Comparison of ENCODE assay signal across 22 cellular contexts in genomic region chrX:24204331-24204730, GRCh38. TPM values are rescaled to one million over a fixed set of nuclear protein-coding genes. Genes with fewer than 3 reads are reported as not detected.
DNase-seq lines count a peak whose midpoint lies in the region; ATAC-seq and TF ChIP-seq lines count a peak whose summit lies in the region.
"Had no signal": no experiment of that assay in that cellular context is flagged by ENCODE, and none has a peak within 500 bp of the region (broad histone marks: within the 10 kb centered on the region; RNA-seq: fewer than 3 reads in every experiment).

No MANE protein-coding gene starts in this region.

- in situ Hi-C loops in HAP-1 (cut with MboI; ENCODE audit: low sequenced_read_pairs) = no loop called here

- H3K36me3 ChIP-seq in adipocyte (ENCODE audit: control insufficient read depth, insufficient read depth, low read length, severe bottlenecking) = peaks cover 41% of the 10 kb centered on the region
- H3K36me3 ChIP-seq in HAP-1 (replicated peaks) = peaks cover 22% of the 10 kb centered on the region
- H3K36me3 ChIP-seq: thoracic aorta had no signal

- H3K27me3 ChIP-seq in adipocyte (replicated peaks; ENCODE audit: control insufficient read depth, insufficient read depth, low read length) = no peaks in the 10 kb centered on the region
- H3K27me3 ChIP-seq in foreskin keratinocyte = no peaks in the 10 kb centered on the region
- no peaks in the 10 kb centered on the region for H3K27me3 ChIP-seq in HAP-1 (ENCODE audit: low read depth)
- H3K27me3 ChIP-seq: BLaER1 had no signal

- H3K27ac ChIP-seq in foreskin keratinocyte = no peak overlapping the region
- H3K27ac ChIP-seq: BLaER1, epithelial cell of prostate, RWPE1, skin epidermis, thoracic aorta had no signal

- TF ChIP-seq CTCF in AG10803 (conservative IDR thresholded peaks at IDR 0.05; ENCODE audit: low read length) (no peak), foreskin keratinocyte (conservative IDR thresholded peaks at IDR 0.05) (no peak)

- H3K4me3 ChIP-seq in AG10803 (ENCODE audit: low read length) (no peak overlapping the region), adipocyte (ENCODE audit: low read length) (no peak overlapping the region), HAP-1 (no peak overlapping the region)
- H3K4me3 ChIP-seq: BLaER1, lung, skin epidermis, thoracic aorta had no signal

- H3K9ac ChIP-seq in adipocyte (ENCODE audit: low read length) = no peak overlapping the region
- H3K9ac ChIP-seq: BLaER1 had no signal

- peaks cover 49% of the 10 kb centered on the region for H3K4me1 ChIP-seq in adipocyte (ENCODE audit: control insufficient read depth, insufficient read depth, low read length)
- peaks cover 14% of the 10 kb centered on the region for H3K4me1 ChIP-seq in foreskin keratinocyte
- peaks cover 6% of the 10 kb centered on the region for H3K4me1 ChIP-seq in HAP-1
- H3K4me1 ChIP-seq: BLaER1 had no signal

- H3K9me3 ChIP-seq in adipocyte (ENCODE audit: control insufficient read depth, low read length) = no peaks in the 10 kb centered on the region
- H3K9me3 ChIP-seq in HAP-1 = no peaks in the 10 kb centered on the region
- H3K9me3 ChIP-seq: BLaER1, thoracic aorta had no signal

- DNase-seq in AG10803 (ENCODE audit: low read depth) (peak; percentile 11), GM03348 (ENCODE audit: low spot score) (peak; percentile 6), adipocyte (ENCODE audit: low read depth) (peak; percentile 14), foreskin keratinocyte (no peak), HAP-1 (ENCODE audit: low spot score in 2 of 2) (no peak), CD1c-positive myeloid dendritic cell (ENCODE audit: extremely low spot score) (no peak), KG1 (lab: John Stamatoyannopoulos, UW) (no peak)
- DNase-seq: activated gamma-delta T cell; anterior cingulate cortex; DMS79; head of caudate nucleus; naive B cell; NCI-H1694; stimulated activated CD4-positive, alpha-beta T cell treated with anti-CD3 and anti-CD28 coated beads, Interleukin-4, amount 100 ng/mL, for 4 hours; stimulated activated CD8-positive, alpha-beta memory T cell treated with anti-CD3 and anti-CD28 coated beads, Interleukin-4, amount 100 ng/mL, for 48 hours had no signal

- ATAC-seq in foreskin keratinocyte = peak; percentile 15
- ATAC-seq in GM19463 (IDR thresholded peaks at IDR 0.05; ENCODE audit: unreplicated experiment) = no peak

RNA-seq across cellular contexts. Expression of gene ZFX, which starts 54.8 kb away (rescaled TPM):
- total RNA-seq in foreskin keratinocyte = 21.5 and 23.3 TPM in 2 replicates
- polyA plus RNA-seq in foreskin keratinocyte = 2.2 and 2.3 TPM in 2 replicates

Comparison
In these comparisons a context has a peak if more than half of its experiments do, and no peak if none do; other contexts are left out.
1. DNase-seq: peak in AG10803 (single experiment), GM03348 (single experiment) and adipocyte (single experiment); none in foreskin keratinocyte (0 of 2), HAP-1 (0 of 2), CD1c-positive myeloid dendritic cell (single experiment) and KG1 (single experiment).